ENCODE assay signal across 12 cellular contexts in genomic region chr1:67590329-67590728, GRCh38.
DNase-seq lines count a peak whose midpoint lies in the region; ATAC-seq, FAIRE-seq and TF ChIP-seq lines count a peak whose summit lies in the region.
"Had no signal": no experiment of that assay in that cellular context is flagged by ENCODE, and none has a peak within 500 bp of the region (broad histone marks: within the 10 kb centered on the region; RNA-seq: fewer than 3 reads in every experiment).

No MANE protein-coding gene starts in this region.

- H3K36me3 ChIP-seq in liver (ENCODE audit: control insufficient read depth in 4 of 4, insufficient read depth in 3 of 4, low read depth in 1 of 4, low read length in 3 of 4): no peaks in the 10 kb centered on the region
- no peaks in the 10 kb centered on the region for H3K36me3 ChIP-seq in HepG2 (replicated peaks in 1 of 2; ENCODE audit: control insufficient read depth in 1 of 2, insufficient read depth in 2 of 2, low read length in 2 of 2)

- BruUV-seq in HepG2 (replicated peaks; lab: Mats Ljungman, UMichigan): no TSS peak

- no peak overlapping the region for H2AFZ ChIP-seq in HepG2 (ENCODE audit: low read length)
- H2AFZ ChIP-seq: PC-9 had no signal

- no peaks in the 10 kb centered on the region for H4K20me1 ChIP-seq in HepG2 (ENCODE audit: insufficient read depth, low read length)

- no peak for FAIRE-seq in HepG2 (lab: Jason Lieb, UNC)

- TF ChIP-seq CTCF in liver (IDR thresholded peaks at IDR 0.05; ENCODE audit: low read depth, low read length, missing input control) (no peak), HepG2 (CRISPR knock-in tag; IDR thresholded peaks at IDR 0.05) (no peak), fibroblast of pulmonary artery (IDR thresholded peaks at IDR 0.05; ENCODE audit: low read length, missing control alignments) (no peak)

- intact Hi-C loops in HepG2 (cut with micrococcal nuclease; ENCODE audit: unreplicated experiment): no loop called here

- no peaks in the 10 kb centered on the region for H3K9me3 ChIP-seq in liver (ENCODE audit: control insufficient read depth in 4 of 4, low read length in 3 of 4)
- no peaks in the 10 kb centered on the region for H3K9me3 ChIP-seq in HepG2 (ENCODE audit: low read length)

- H3K9ac ChIP-seq in liver (ENCODE audit: low read depth in 1 of 2, low read length in 2 of 2): peak overlapping the region in 1 of 2 donors; percentile 6
- H3K9ac ChIP-seq in HepG2 (ENCODE audit: insufficient read depth, low read depth, low read length): no peak overlapping the region

- CTCF ChIA-PET in HepG2 (lab: Yijun Ruan, JAX; ENCODE audit: low intra/inter-chr PET ratio, low total read pairs): no interaction called here

- DNase-seq in HepG2 (ENCODE audit: low spot score) (no peak), fibroblast of pulmonary artery (ENCODE audit: low read depth) (peak; percentile 78), myocyte (ENCODE audit: low read depth) (peak; percentile 72), HT-29 (ENCODE audit: low spot score) (no peak), SW 1271 (lab: John Stamatoyannopoulos, UW) (no peak)
- DNase-seq in activated effector memory CD4-positive, alpha-beta T cell treated with anti-CD3 and anti-CD28 coated beads, Interleukin-2, amount 50 U/mL, for 16 hours: no peak
- DNase-seq: activated CD4-positive, alpha-beta T cell treated with anti-CD3 and anti-CD28 coated beads, Interleukin-2, amount 10 ng/mL, durations not matched to agents 7 days and 5 days; activated naive CD8-positive, alpha-beta T cell treated with anti-CD3 and anti-CD28 coated beads, Interleukin-2, amount 50 U/mL, for 24 hours; NCI-H1092; PC-9 had no signal

- H3K27ac ChIP-seq in liver (ENCODE audit: low read depth in 1 of 2, low read length in 2 of 2) (peak overlapping the region in 1 of 2 donors; percentile 25), HepG2 (ENCODE audit: extremely low read length, insufficient read depth, low read length) (no peak overlapping the region)
- H3K27ac ChIP-seq: PC-9 had no signal

- no peaks in the 10 kb centered on the region for H3K27me3 ChIP-seq in liver (ENCODE audit: control insufficient read depth in 4 of 4, insufficient read depth in 4 of 4, low read length in 3 of 4)
- H3K27me3 ChIP-seq in HepG2 (ENCODE audit: control insufficient read depth in 1 of 2, insufficient read depth in 2 of 2, low read length in 2 of 2): peaks cover 0 to 4% of the 10 kb centered on the region in 2 experiments; a peak in 1 of 5 replicates

- H3K4me3 ChIP-seq in liver (ENCODE audit: low read depth in 1 of 3, low read length in 3 of 3): no peak overlapping the region
- H3K4me3 ChIP-seq in HepG2 (replicated peaks in 1 of 3; ENCODE audit: insufficient read depth in 1 of 3, low read depth in 2 of 3, low read length in 3 of 3): no peak overlapping the region
- no peak overlapping the region for H3K4me3 ChIP-seq in fibroblast of pulmonary artery (replicated peaks; ENCODE audit: low read depth, low read length)
- H3K4me3 ChIP-seq: PC-9 had no signal

- ATAC-seq in HepG2: no peak
- ATAC-seq in GM19035 (IDR thresholded peaks at IDR 0.05; ENCODE audit: unreplicated experiment): no peak
- ATAC-seq: activated naive CD8-positive, alpha-beta T cell treated with anti-CD3 and anti-CD28 coated beads, Interleukin-2, amount 50 U/mL, for 24 hours had no signal

- POLR2A ChIA-PET in HepG2 (lab: Yijun Ruan, JAX): no interaction called here

- peaks cover 0 to 2% (median 0%) of the 10 kb centered on the region in 4 donors for H3K4me1 ChIP-seq in liver (ENCODE audit: control insufficient read depth in 4 of 4, insufficient read depth in 4 of 4, low read length in 3 of 4)
- H3K4me1 ChIP-seq in HepG2 (ENCODE audit: insufficient read depth, low read length): no peaks in the 10 kb centered on the region

- TF ChIP-seq RAD21 in liver (IDR thresholded peaks at IDR 0.05) (peak in 1 of 2 donors; percentile 35), HepG2 (CRISPR knock-in tag; IDR thresholded peaks at IDR 0.05) (no peak)

- WGBS in liver: 60% methylated on average over 3 of the region's 3 CpGs
- 86% methylated on average over 3 of the region's 3 CpGs for WGBS in HepG2 (ENCODE audit: low lambda C conversion rate)

- no peak for TF ChIP-seq POLR2A in HepG2 (IDR thresholded peaks at IDR 0.05; ENCODE audit: insufficient read depth in 1 of 2, low read depth in 2 of 2, low read length in 2 of 2)

- no peaks in the 10 kb centered on the region for H3K79me2 ChIP-seq in HepG2 (ENCODE audit: insufficient read depth, low read length)

- TF ChIP-seq EP300 in HepG2 (IDR thresholded peaks at IDR 0.05; ENCODE audit: low read depth in 2 of 2, low read length in 2 of 2): no peak
- no peak for TF ChIP-seq EP300 in HepG2 (CRISPR knock-in tag; IDR thresholded peaks at IDR 0.05; ENCODE audit: borderline replicate concordance)

- H3K4me2 ChIP-seq in HepG2 (ENCODE audit: low read depth, low read length): no peak overlapping the region
- H3K4me2 ChIP-seq: PC-9 had no signal

- in situ Hi-C loops in HepG2 (cut with HindIII; ENCODE audit: extremely low pct_ligation_motif_present, low pct_unique_long_range_greater_than_20kb): no loop called here

TF ChIP-seq in liver, 16 proteins besides CTCF, POLR2A, EP300 and RAD21 (continues in another document):
- TF ChIP-seq ATF3 (IDR thresholded peaks at IDR 0.05): no peak
- TF ChIP-seq HNF4G (IDR thresholded peaks at IDR 0.05): no peak
- no peak for TF ChIP-seq MAX (IDR thresholded peaks at IDR 0.05)
- peak; percentile 17 for TF ChIP-seq NR2F2 (IDR thresholded peaks at IDR 0.05)
- no peak for TF ChIP-seq HNF4A (conservative IDR thresholded peaks at IDR 0.05)
- TF ChIP-seq FOXA1 (IDR thresholded peaks at IDR 0.05): no peak
- no peak for TF ChIP-seq JUND (IDR thresholded peaks at IDR 0.05)
- peak; percentile 27 for TF ChIP-seq SP1 (IDR thresholded peaks at IDR 0.05)
- TF ChIP-seq ZBTB33 (IDR thresholded peaks at IDR 0.05): no peak

TF ChIP-seq in HepG2, 621 proteins besides CTCF, POLR2A, EP300 and RAD21:
- no peak for TF ChIP-seq ZNF281 (CRISPR knock-in tag; IDR thresholded peaks at IDR 0.05; ENCODE audit: borderline replicate concordance)
- TF ChIP-seq ZNF234 (CRISPR knock-in tag; conservative IDR thresholded peaks at IDR 0.05): no peak
- TF ChIP-seq SNAPC5 (CRISPR knock-in tag; IDR thresholded peaks at IDR 0.05; ENCODE audit: borderline replicate concordance): no peak
- TF ChIP-seq ZNF138 (CRISPR knock-in tag; IDR thresholded peaks at IDR 0.05; ENCODE audit: low read depth): no peak
- TF ChIP-seq MAX (IDR thresholded peaks at IDR 0.05): no peak
- no peak for TF ChIP-seq ZNF619 (CRISPR knock-in tag; IDR thresholded peaks at IDR 0.05)
- TF ChIP-seq CCDC6 (CRISPR knock-in tag; IDR thresholded peaks at IDR 0.05): no peak

Comparison
In these comparisons a context has a peak if more than half of its experiments do, and no peak if none do; other contexts are left out.
1. DNase-seq: peak in fibroblast of pulmonary artery (single experiment) and myocyte (single experiment); none in HepG2 (single experiment), activated effector memory CD4-positive, alpha-beta T cell treated with anti-CD3 and anti-CD28 coated beads, Interleukin-2, amount 50 U/mL, for 16 hours (single experiment), HT-29 (single experiment) and SW 1271 (0 of 2).